16 cellular contexts compared by ENCODE assay signal in the genomic region with DNA sequence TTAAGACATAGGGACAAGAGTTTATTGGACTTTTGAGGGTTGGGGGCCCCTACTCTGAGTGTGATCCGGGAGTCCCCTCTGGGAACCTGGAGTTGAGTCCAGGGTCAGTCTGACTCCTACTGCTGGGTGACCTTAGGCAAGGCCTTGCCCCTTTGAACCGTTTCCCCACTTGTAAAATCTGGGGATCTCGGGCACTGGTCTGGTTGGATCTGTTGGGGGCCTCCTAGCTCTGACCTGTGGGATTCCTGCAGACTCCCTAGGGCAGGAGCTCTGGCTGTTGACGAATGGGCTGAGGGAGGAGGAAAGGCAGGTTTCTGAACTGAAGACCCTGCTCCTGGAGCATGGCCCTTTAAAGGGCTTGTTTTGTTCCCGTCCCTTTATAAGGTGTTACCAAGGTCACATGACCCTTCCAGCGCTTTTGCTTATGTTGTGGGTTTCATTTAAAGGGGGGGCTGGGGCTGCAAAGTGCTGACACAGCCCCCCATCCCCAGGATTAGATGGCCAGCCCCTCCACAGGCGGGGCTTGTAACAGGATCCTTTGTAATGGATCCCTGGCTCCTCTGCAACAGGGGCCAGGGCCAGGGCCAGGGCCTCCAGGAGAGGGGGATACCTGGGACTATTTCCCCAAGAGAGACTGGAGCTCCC. TPM values are rescaled to one million over a fixed set of nuclear protein-coding genes. Genes with fewer than 3 reads are reported as not detected.
DNase-seq lines count a peak whose midpoint lies in the region; ATAC-seq and TF ChIP-seq lines count a peak whose summit lies in the region.
"Had no signal": no experiment of that assay in that cellular context is flagged by ENCODE, and none has a peak within 500 bp of the region (broad histone marks: within the 10 kb centered on the region; RNA-seq: fewer than 3 reads in every experiment).

No MANE protein-coding gene starts in this region.

- ATAC-seq in lower lobe of right lung: no peak
- ATAC-seq: activated CD4-positive, CD25-positive, alpha-beta regulatory T cell treated with anti-CD3 and anti-CD28 coated beads, Interleukin-2, amount 50 U/mL, for 24 hours; activated T-cell treated with anti-CD3 and anti-CD28 coated beads, Interleukin-2, amount 50 U/mL, for 4 hours; right lobe of liver had no signal

- peak overlapping the region in 4 of 5 experiments; percentile 71 to 83 (median 72) for H3K4me3 Mint-ChIP-seq in brain
- H3K4me3 Mint-ChIP-seq: activated T-cell treated with anti-CD3 and anti-CD28 coated beads, Interleukin-2, amount 50 U/mL, for 4 hours; CD4-positive, alpha-beta memory T cell had no signal

- peaks cover 44% of the 10 kb centered on the region for H3K4me1 Mint-ChIP-seq in brain

- H3K4me3 ChIP-seq in HUES6 (ENCODE audit: low read depth, low read length): peak overlapping the region; percentile 55
- no peak overlapping the region for H3K4me3 ChIP-seq in lower lobe of right lung
- H3K4me3 ChIP-seq in transverse colon: no peak overlapping the region
- H3K4me3 ChIP-seq: MG63, right lobe of liver had no signal

- intact Hi-C loops in lower lobe of right lung (cut with DNase I): no loop called here
- intact Hi-C loops in transverse colon (cut with DNase I; ENCODE audit: low total_unique reads): no loop called here

- H3K9ac ChIP-seq in HUES6 (ENCODE audit: low read length): peak overlapping the region; percentile 58

- H3K36me3 ChIP-seq in HUES6 (ENCODE audit: control insufficient read depth, insufficient read depth, low read length) (peaks cover 32% of the 10 kb centered on the region), lower lobe of right lung (peaks cover 34% of the 10 kb centered on the region), transverse colon (peaks cover 0 to 7% (median 0%) of the 10 kb centered on the region in 4 donors)

- TF ChIP-seq POLR2A in transverse colon (IDR thresholded peaks at IDR 0.05): no peak

- in situ Hi-C loops in transverse colon (cut with MboI; ENCODE audit: low pct_ligation_motif_present in 1 of 4, low pct_unique_long_range_greater_than_20kb in 1 of 4, low sequenced_read_pairs in 3 of 4): no loop called here

- no peak for TF ChIP-seq EP300 in transverse colon (IDR thresholded peaks at IDR 0.05; ENCODE audit: low read depth)

- H3K27me3 Mint-ChIP-seq in brain: no peaks in the 10 kb centered on the region
- H3K27me3 Mint-ChIP-seq: CD4-positive, alpha-beta memory T cell had no signal

- H3K27ac ChIP-seq in HUES6 (ENCODE audit: low read depth, low read length) (peak overlapping the region; percentile 60), lower lobe of right lung (peak overlapping the region; percentile 31), transverse colon (peak overlapping the region in 3 of 4 donors; percentile 28 to 43 (median 38))
- H3K27ac ChIP-seq: HL-60, right lobe of liver had no signal

- peaks cover 59% of the 10 kb centered on the region for H3K4me1 ChIP-seq in HUES6 (ENCODE audit: control insufficient read depth, insufficient read depth, low read length)
- H3K4me1 ChIP-seq in lower lobe of right lung: peaks cover 66% of the 10 kb centered on the region
- H3K4me1 ChIP-seq in transverse colon: peaks cover 21 to 52% (median 28%) of the 10 kb centered on the region in 4 donors

- no peaks in the 10 kb centered on the region for H3K27me3 ChIP-seq in HUES6 (ENCODE audit: control insufficient read depth, insufficient read depth, low read length)
- no peaks in the 10 kb centered on the region for H3K27me3 ChIP-seq in lower lobe of right lung (ENCODE audit: low read depth)
- H3K27me3 ChIP-seq in transverse colon: no peaks in the 10 kb centered on the region
- H3K27me3 ChIP-seq: MG63, right lobe of liver had no signal

- DNase-seq in lower lobe of right lung (peak; percentile 24), transverse colon (no peak), cerebellum (ENCODE audit: low spot score) (no peak), SIG-M5 (lab: John Stamatoyannopoulos, UW) (no peak)
- no peak for DNase-seq in activated T-cell treated with anti-CD3 and anti-CD28 coated beads, Interleukin-2, amount 50 U/mL, for 1 hour
- DNase-seq: activated T-cell treated with anti-CD3 and anti-CD28 coated beads, Interleukin-2, amount 50 U/mL, for 4 hours; CD4-positive, alpha-beta memory T cell; cortex of kidney; islet precursor cell; MG63; right lobe of liver; stimulated activated naive CD4-positive, alpha-beta T cell had no signal

- H3K9me3 Mint-ChIP-seq in brain: no peaks in the 10 kb centered on the region
- H3K9me3 Mint-ChIP-seq: activated T-cell treated with anti-CD3 and anti-CD28 coated beads, Interleukin-2, amount 50 U/mL, for 4 hours; CD4-positive, alpha-beta memory T cell had no signal

- peak overlapping the region in 4 of 5 experiments; percentile 52 to 94 (median 73) for H3K27ac Mint-ChIP-seq in brain
- H3K27ac Mint-ChIP-seq: CD4-positive, alpha-beta memory T cell had no signal

- 65% methylated on average over 7 of the region's 7 CpGs; no CpG with 5 or more reads in 1 of the 2 donors for WGBS in transverse colon (ENCODE audit: low coverage in 1 of 2), 2 donors

- H3K9me3 ChIP-seq in HUES6 (ENCODE audit: control insufficient read depth, insufficient read depth, low read depth, low read length): no peaks in the 10 kb centered on the region
- no peaks in the 10 kb centered on the region for H3K9me3 ChIP-seq in lower lobe of right lung
- no peaks in the 10 kb centered on the region for H3K9me3 ChIP-seq in transverse colon
- H3K9me3 ChIP-seq: MG63, right lobe of liver had no signal

- TF ChIP-seq CTCF in brain (conservative IDR thresholded peaks at IDR 0.05) (no peak), lower lobe of right lung (IDR thresholded peaks at IDR 0.05) (no peak), transverse colon (IDR thresholded peaks at IDR 0.05) (no peak)

- H3K36me3 Mint-ChIP-seq in brain: peaks cover 15% of the 10 kb centered on the region
- H3K36me3 Mint-ChIP-seq: CD4-positive, alpha-beta memory T cell had no signal

RNA-seq across cellular contexts. Expression of a gene that starts 50.7 kb away (rescaled TPM):
- 150 TPM for polyA plus RNA-seq in brain (ENCODE audit: insufficient read depth, low read depth, low replicate concordance)
- total RNA-seq in lower lobe of right lung (96.7 TPM), transverse colon (10 to 100 TPM; 23.9 to 54.5 (median 33.8) TPM), cerebellum (34.8 TPM)

RNA-seq across cellular contexts. Expression of a gene that starts 51.0 kb away (rescaled TPM):
- polyA plus RNA-seq in brain (ENCODE audit: insufficient read depth, low read depth, low replicate concordance): 22.8 TPM
- total RNA-seq in lower lobe of right lung (37.5 TPM), transverse colon (100 to 1,000 TPM in 1 of 4 donors, 10 to 100 TPM in 3; 26.2 to 257 (median 40.7) TPM), cerebellum (58.4 TPM)
